ENCODE assay signal across 10 cellular contexts in the genomic region with DNA sequence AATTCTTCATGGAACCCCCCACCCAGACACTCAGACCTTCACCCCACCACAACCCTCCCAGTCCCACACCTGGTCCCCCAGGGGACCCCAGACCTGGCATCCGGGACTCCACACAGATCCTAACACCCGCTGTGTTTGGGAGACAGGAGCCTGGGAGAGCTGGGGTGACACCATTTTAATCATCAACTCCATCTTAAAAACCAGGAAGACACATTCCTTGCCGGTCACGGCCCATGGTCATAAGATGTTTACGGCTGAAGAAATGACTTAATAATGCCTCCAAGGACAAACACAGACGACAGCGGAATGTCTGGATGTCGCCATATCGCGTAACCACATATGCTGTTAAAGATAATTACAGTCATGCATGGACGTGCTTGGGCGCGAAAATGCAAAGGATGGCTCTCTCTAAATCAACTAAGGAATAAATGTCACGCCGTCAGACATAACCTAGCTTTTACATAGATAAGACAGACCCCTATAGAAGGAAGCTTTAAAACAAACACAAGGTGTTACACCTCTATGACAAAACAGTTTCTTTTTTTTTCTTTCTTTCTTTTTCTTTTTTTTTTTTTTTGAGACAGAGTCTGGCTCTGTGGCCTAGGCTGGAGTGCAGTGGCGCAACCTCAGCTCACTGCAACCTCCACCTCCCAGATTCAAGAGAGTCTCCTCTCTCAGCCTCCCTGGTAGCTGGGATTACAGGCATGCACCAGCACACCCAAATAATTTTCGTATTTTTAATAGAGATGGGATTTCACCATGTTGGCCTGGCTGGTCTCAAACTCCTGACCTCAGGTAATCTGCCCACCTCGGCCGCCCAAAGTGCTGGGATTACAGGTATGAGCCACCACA. TPM values are rescaled to one million over a fixed set of nuclear protein-coding genes. Genes with fewer than 3 reads are reported as not detected.
DNase-seq lines count a peak whose midpoint lies in the region; ATAC-seq and TF ChIP-seq lines count a peak whose summit lies in the region.
"Had no signal": no experiment of that assay in that cellular context is flagged by ENCODE, and none has a peak within 500 bp of the region (broad histone marks: within the 10 kb centered on the region; RNA-seq: fewer than 3 reads in every experiment).

No MANE protein-coding gene starts in this region.

- no peak for TF ChIP-seq CTCF in spleen (IDR thresholded peaks at IDR 0.05 in 8 of 11, conservative IDR thresholded peaks at IDR 0.05 in 3 of 11)
- TF ChIP-seq CTCF in thyroid gland (IDR thresholded peaks at IDR 0.05): no peak

- 70 to 77% (median 74%) methylated on average over 18 to 19 of the region's 19 CpGs for WGBS in spleen, 5 donors
- 65 to 68% methylated on average over 19 of the region's 19 CpGs for WGBS in thyroid gland, 2 donors

- peak overlapping the region in 1 of 8 donors; percentile 25 for H3K27ac ChIP-seq in spleen
- H3K27ac ChIP-seq in thyroid gland: no peak overlapping the region
- H3K27ac ChIP-seq: KMS-11 had no signal

- H3K27me3 ChIP-seq in spleen (replicated peaks in 1 of 7) (no peaks in the 10 kb centered on the region), thyroid gland (no peaks in the 10 kb centered on the region)

- H3K9me3 ChIP-seq in spleen: no peaks in the 10 kb centered on the region
- no peaks in the 10 kb centered on the region for H3K9me3 ChIP-seq in thyroid gland

- ATAC-seq in HG03095 (IDR thresholded peaks at IDR 0.05; ENCODE audit: unreplicated experiment): no peak

- no peak overlapping the region for H3K4me3 ChIP-seq in spleen
- H3K4me3 ChIP-seq in thyroid gland (replicated peaks in 1 of 3): no peak overlapping the region

- peaks cover 18 to 29% (median 23%) of the 10 kb centered on the region in 6 donors for H3K4me1 ChIP-seq in spleen
- H3K4me1 ChIP-seq in thyroid gland: peaks cover 19 to 20% of the 10 kb centered on the region in 2 donors

- intact Hi-C loops in spleen (cut with DNase I; ENCODE audit: low total_unique reads) (no loop called here), thyroid gland (cut with DNase I) (loop anchor here (10.0 kb wide), 1 partner anchor 178 kb away; no protein-coding TSS in a partner anchor)

- TF ChIP-seq POLR2A in spleen (IDR thresholded peaks at IDR 0.05): no peak
- no peak for TF ChIP-seq POLR2A in thyroid gland (IDR thresholded peaks at IDR 0.05)

- H3K36me3 ChIP-seq in spleen: no peaks in the 10 kb centered on the region
- H3K36me3 ChIP-seq in thyroid gland: no peaks in the 10 kb centered on the region

- DNase-seq in activated CD8-positive, alpha-beta memory T cell treated with anti-CD3 and anti-CD28 coated beads for 24 hours: peak; percentile 28
- DNase-seq in activated CD8-positive, alpha-beta memory T cell treated with anti-CD3 and anti-CD28 coated beads, Interleukin-2, amount 50 U/mL, for 4 hours: no peak
- DNase-seq in amniotic epithelial cell (ENCODE audit: low read depth) (peak; percentile 46), kidney tubule cell (ENCODE audit: low spot score) (peak; percentile 74), spleen (peak; percentile 66), occipital lobe (lab: John Stamatoyannopoulos, UW) (no peak), thyroid gland (no peak)
- DNase-seq: NCI-H446 treated with DMSO at 0.1 percent for 48 hours had no signal

RNA-seq across cellular contexts. Expression of a gene that starts 2.1 kb away (rescaled TPM):
- 10 to 100 TPM; 18.7 to 29.6 (median 26.6) TPM for total RNA-seq in spleen
- polyA plus RNA-seq in spleen: 1 to 10 TPM; 5.5 to 9.2 (median 6.6) TPM
- total RNA-seq in occipital lobe: 18.7 TPM
- total RNA-seq in thyroid gland: 10 to 100 TPM; 19.9 to 36.5 (median 24.2) TPM

RNA-seq across cellular contexts. Expression of a gene that starts 2.1 kb away (rescaled TPM):
- 10 to 100 TPM; 39.2 to 65.7 (median 45.1) TPM for total RNA-seq in spleen
- 10 to 100 TPM; 11.3 to 24.2 (median 14.5) TPM for polyA plus RNA-seq in spleen
- 30.3 TPM for total RNA-seq in occipital lobe
- total RNA-seq in thyroid gland: 10 to 100 TPM; 32.4 to 48.6 (median 45.2) TPM

Comparison
In these comparisons a context has a peak if more than half of its experiments do, and no peak if none do; other contexts are left out.
1. DNase-seq: peak in activated CD8-positive, alpha-beta memory T cell treated with anti-CD3 and anti-CD28 coated beads for 24 hours (single experiment), amniotic epithelial cell (single experiment), kidney tubule cell (single experiment) and spleen (single experiment); none in activated CD8-positive, alpha-beta memory T cell treated with anti-CD3 and anti-CD28 coated beads, Interleukin-2, amount 50 U/mL, for 4 hours (single experiment), occipital lobe (single experiment) and thyroid gland (0 of 2).